8 cellular contexts compared by ENCODE assay signal in genomic region chr1:225318706-225319575, GRCh38.
DNase-seq lines count a peak whose midpoint lies in the region; ATAC-seq and TF ChIP-seq lines count a peak whose summit lies in the region.

No MANE protein-coding gene starts in this region.

- in situ Hi-C loops in GM13976 (cut with MboI; ENCODE audit: low sequenced_read_pairs, unreplicated experiment): no loop called here

- no peaks in the 10 kb centered on the region for H3K9me3 ChIP-seq in T-helper 17 cell (ENCODE audit: control insufficient read depth, low read length, poor library complexity, severe bottlenecking)

- ATAC-seq in HG02623 (IDR thresholded peaks at IDR 0.05; ENCODE audit: unreplicated experiment) (peak; percentile 89), T-helper 17 cell (peak; percentile 49)

- H3K4me3 ChIP-seq in fibroblast of the aortic adventitia (ENCODE audit: low read depth, low read length): no peak overlapping the region

- H3K27me3 Mint-ChIP-seq in T-helper 17 cell: peaks cover 15% of the 10 kb centered on the region
- peaks cover 13% of the 10 kb centered on the region for H3K27me3 Mint-ChIP-seq in osteocyte (ENCODE audit: unreplicated experiment)

- DNase-seq in GM13976 (ENCODE audit: low spot score): peak; percentile 44
- peak; percentile 64 for DNase-seq in NAMALWA (ENCODE audit: low spot score)
- DNase-seq in T-helper 17 cell: no peak
- peak; percentile 57 for DNase-seq in fibroblast of the aortic adventitia (ENCODE audit: low read depth)
- no peak for DNase-seq in osteocyte (ENCODE audit: extremely low spot score, unreplicated experiment)
- no peak for DNase-seq in NCI-H187 (lab: John Stamatoyannopoulos, UW)

- no peak overlapping the region for H3K4me3 Mint-ChIP-seq in T-helper 17 cell
- no peak overlapping the region for H3K4me3 Mint-ChIP-seq in osteocyte (ENCODE audit: unreplicated experiment)

- TF ChIP-seq CTCF in C4-2B (conservative IDR thresholded peaks at IDR 0.05) (peak; percentile 95), GM13976 (IDR thresholded peaks at IDR 0.05; ENCODE audit: borderline replicate concordance, control extremely low read depth, extremely low read depth, insufficient read depth, missing control alignments) (peak; percentile 56), fibroblast of the aortic adventitia (IDR thresholded peaks at IDR 0.05; ENCODE audit: insufficient read depth, low read length) (peak; percentile 83), osteocyte (IDR thresholded peaks at IDR 0.05) (peak; percentile 79)

- no peak overlapping the region for H3K27ac ChIP-seq in C4-2B

- H3K4me1 Mint-ChIP-seq in T-helper 17 cell: peaks cover 2% of the 10 kb centered on the region
- H3K4me1 Mint-ChIP-seq in osteocyte (ENCODE audit: unreplicated experiment): no peaks in the 10 kb centered on the region

- peaks cover 5% of the 10 kb centered on the region for H3K9me3 Mint-ChIP-seq in osteocyte (ENCODE audit: unreplicated experiment)

- H3K27ac Mint-ChIP-seq in T-helper 17 cell (no peak overlapping the region), osteocyte (ENCODE audit: unreplicated experiment) (no peak overlapping the region)

- H3K36me3 Mint-ChIP-seq in T-helper 17 cell (ENCODE audit: low read depth): no peaks in the 10 kb centered on the region
- no peaks in the 10 kb centered on the region for H3K36me3 Mint-ChIP-seq in osteocyte (ENCODE audit: unreplicated experiment)

Comparison
In these comparisons a context has a peak if more than half of its experiments do, and no peak if none do; other contexts are left out.
1. DNase-seq: peak in GM13976 (single experiment), NAMALWA (single experiment) and fibroblast of the aortic adventitia (single experiment); none in T-helper 17 cell (0 of 3), osteocyte (single experiment) and NCI-H187 (0 of 2).
2. Peak in every context shown above with its lines, with median percentiles within 50 percentile points of each other: CTCF ChIP-seq.